In genomic region chrY:7712274-7712673, GRCh38 we compare ENCODE assay signal across 20 cellular contexts.
DNase-seq lines count a peak whose midpoint lies in the region; ATAC-seq, FAIRE-seq and TF ChIP-seq lines count a peak whose summit lies in the region.
"Had no signal": no experiment of that assay in that cellular context is flagged by ENCODE, and none has a peak within 500 bp of the region (broad histone marks: within the 10 kb centered on the region; RNA-seq: fewer than 3 reads in every experiment).

No MANE protein-coding gene starts in this region.

- TF ChIP-seq POLR2A in body of pancreas (IDR thresholded peaks at IDR 0.05), result no peak

- no peak for FAIRE-seq in bronchial epithelial cell (lab: Jason Lieb, UNC)
- FAIRE-seq: GM18507 had no signal

- H3K27ac ChIP-seq in body of pancreas, result no peak overlapping the region
- H3K27ac ChIP-seq in mammary epithelial cell (ENCODE audit: insufficient read depth, low read depth, low read length), result no peak overlapping the region
- H3K27ac ChIP-seq: BLaER1 treated with 17β-estradiol and CSF1 and Interleukin-3, amounts not matched to agents 10 nM and 100 nM; HL-60 had no signal

- H3K27me3 ChIP-seq in bronchial epithelial cell (ENCODE audit: control insufficient read depth, insufficient read depth, low read length) (no peaks in the 10 kb centered on the region), body of pancreas (no peaks in the 10 kb centered on the region), mammary epithelial cell (ENCODE audit: insufficient read depth, low read length) (no peaks in the 10 kb centered on the region)
- H3K27me3 ChIP-seq: BLaER1 treated with 17β-estradiol and CSF1 and Interleukin-3, amounts not matched to agents 10 nM and 100 nM had no signal

- H4K20me1 ChIP-seq in mammary epithelial cell (ENCODE audit: insufficient read depth, low read length), result no peaks in the 10 kb centered on the region
- H4K20me1 ChIP-seq: BLaER1 treated with 17β-estradiol and CSF1 and Interleukin-3, amounts not matched to agents 10 nM and 100 nM had no signal

- H3K4me3 ChIP-seq in bronchial epithelial cell (ENCODE audit: low read depth, low read length), result no peak overlapping the region
- no peak overlapping the region for H3K4me3 ChIP-seq in foreskin fibroblast (ENCODE audit: low read depth in 1 of 2, low read length in 2 of 2)
- H3K4me3 ChIP-seq in body of pancreas, result no peak overlapping the region
- H3K4me3 ChIP-seq in mammary epithelial cell (replicated peaks in 1 of 3; ENCODE audit: insufficient read depth in 1 of 3, low read depth in 2 of 3, low read length in 3 of 3), result no peak overlapping the region
- H3K4me3 ChIP-seq: BLaER1 treated with 17β-estradiol and CSF1 and Interleukin-3, amounts not matched to agents 10 nM and 100 nM; HAP-1 had no signal

- in situ Hi-C loops in mammary epithelial cell (cut with MboI; ENCODE audit: low sequenced_read_pairs in 2 of 2), result no loop called here

- H3K4me1 Mint-ChIP-seq in HFFc6 (ENCODE audit: low read depth), result peaks cover 26% of the 10 kb centered on the region

- H3K27me3 Mint-ChIP-seq in HFFc6 (ENCODE audit: insufficient read depth), result no peaks in the 10 kb centered on the region

- no peaks in the 10 kb centered on the region; the same call in 1 of the 2 replicates for H3K9me3 Mint-ChIP-seq in HFFc6

- H3K27ac Mint-ChIP-seq in HFFc6, result peak overlapping the region; percentile 10; the same call in 1 of the 2 replicates

- ATAC-seq in body of pancreas, result no peak
- no peak for ATAC-seq in GM21390 (IDR thresholded peaks at IDR 0.05; ENCODE audit: unreplicated experiment)
- ATAC-seq: Panc1, SK-N-SH treated with all-trans-retinoic acid at 6 μM for 48 hours had no signal

- intact Hi-C loops in body of pancreas (cut with DNase I), result no loop called here
- intact Hi-C loops in mammary epithelial cell (cut with micrococcal nuclease), result no loop called here

- H3K4me3 Mint-ChIP-seq in HFFc6, result no peak overlapping the region; the same call in 1 of the 2 replicates

- no peak for TF ChIP-seq CTCF in HFFc6 (IDR thresholded peaks at IDR 0.05)
- no peak for TF ChIP-seq CTCF in bronchial epithelial cell (IDR thresholded peaks at IDR 0.05; ENCODE audit: insufficient read depth, low read length, severe bottlenecking)
- TF ChIP-seq CTCF in foreskin fibroblast (IDR thresholded peaks at IDR 0.05; ENCODE audit: low read depth, low read length), result no peak
- no peak for TF ChIP-seq CTCF in body of pancreas (IDR thresholded peaks at IDR 0.05)
- TF ChIP-seq CTCF in mammary epithelial cell (conservative IDR thresholded peaks at IDR 0.05 in 1 of 2, IDR thresholded peaks at IDR 0.05 in 1 of 2; ENCODE audit: extremely low read depth in 1 of 2, insufficient read depth in 1 of 2, low read depth in 1 of 2, low read length in 2 of 2), result no peak

- dilution Hi-C loops in mammary epithelial cell (cut with HindIII; ENCODE audit: low sequenced_read_pairs), result no loop called here

- whole genome bisulfite sequencing in body of pancreas, 2 donors, result 89 to 100% methylated on average over 3 of the region's 3 CpGs
- no CpG with 5 or more reads among the region's 3 CpGs for WGBS in mammary epithelial cell (ENCODE audit: low coverage, missing lambda C conversion rate)

- H3K9me3 ChIP-seq in body of pancreas (no peaks in the 10 kb centered on the region), mammary epithelial cell (replicated peaks; ENCODE audit: insufficient read depth, low read length) (no peaks in the 10 kb centered on the region)
- H3K9me3 ChIP-seq: BLaER1 treated with 17β-estradiol and CSF1 and Interleukin-3, amounts not matched to agents 10 nM and 100 nM; HAP-1 had no signal

- no TSS peak for BruUV-seq in mammary epithelial cell (replicated peaks; lab: Mats Ljungman, UMichigan)

- H3K79me2 ChIP-seq in mammary epithelial cell (ENCODE audit: insufficient read depth, low read length), result no peaks in the 10 kb centered on the region

- no peak overlapping the region for H3K9ac ChIP-seq in mammary epithelial cell (ENCODE audit: insufficient read depth, low read length)
- H3K9ac ChIP-seq: BLaER1 treated with 17β-estradiol and CSF1 and Interleukin-3, amounts not matched to agents 10 nM and 100 nM had no signal

- DNase-seq in HFFc6 (peak; percentile 51), bronchial epithelial cell (ENCODE audit: low read depth) (peak; percentile 71), foreskin fibroblast (peak; percentile 53 to 71), T-helper 9 cell (no peak), body of pancreas (no peak), mammary epithelial cell (no peak)
- DNase-seq: DMS 273 treated with DMSO at 0.1 percent for 48 hours, KBM-7, NCI-H1105, NCI-H187, NCI-H446 treated with DMSO at 0.1 percent for 48 hours, NCI-H774, SHP77 had no signal

- no peaks in the 10 kb centered on the region for H3K36me3 Mint-ChIP-seq in HFFc6 (ENCODE audit: low read depth)

- CTCF ChIA-PET in mammary epithelial cell (lab: Charles Lee; ENCODE audit: low non-redundant PET), result no interaction called here

- H2AFZ ChIP-seq in mammary epithelial cell (ENCODE audit: low read depth, low read length), result no peak overlapping the region

- H3K4me1 ChIP-seq in body of pancreas, result no peaks in the 10 kb centered on the region
- no peaks in the 10 kb centered on the region for H3K4me1 ChIP-seq in mammary epithelial cell (ENCODE audit: insufficient read depth, low read length)
- H3K4me1 ChIP-seq: BLaER1 treated with 17β-estradiol and CSF1 and Interleukin-3, amounts not matched to agents 10 nM and 100 nM; HAP-1 had no signal

- no peaks in the 10 kb centered on the region for H3K36me3 ChIP-seq in bronchial epithelial cell (ENCODE audit: control insufficient read depth, insufficient read depth, low read length)
- no peaks in the 10 kb centered on the region for H3K36me3 ChIP-seq in body of pancreas (replicated peaks in 1 of 2; ENCODE audit: insufficient read depth in 1 of 2, low read depth in 2 of 2)
- no peaks in the 10 kb centered on the region for H3K36me3 ChIP-seq in mammary epithelial cell (ENCODE audit: insufficient read depth, low read length)
- H3K36me3 ChIP-seq: BLaER1 treated with 17β-estradiol and CSF1 and Interleukin-3, amounts not matched to agents 10 nM and 100 nM; HAP-1 had no signal

- H3K4me2 ChIP-seq in mammary epithelial cell (ENCODE audit: insufficient read depth, low read depth, low read length), result no peak overlapping the region
- H3K4me2 ChIP-seq: BLaER1 treated with 17β-estradiol and CSF1 and Interleukin-3, amounts not matched to agents 10 nM and 100 nM had no signal

Comparison
In these comparisons a context has a peak if more than half of its experiments do, and no peak if none do; other contexts are left out.
1. DNase-seq: peak in HFFc6 (single experiment), bronchial epithelial cell (single experiment) and foreskin fibroblast (2 of 2); none in T-helper 9 cell (single experiment), body of pancreas (0 of 4) and mammary epithelial cell (single experiment).